8 cellular contexts compared by ENCODE assay signal in the genomic region with DNA sequence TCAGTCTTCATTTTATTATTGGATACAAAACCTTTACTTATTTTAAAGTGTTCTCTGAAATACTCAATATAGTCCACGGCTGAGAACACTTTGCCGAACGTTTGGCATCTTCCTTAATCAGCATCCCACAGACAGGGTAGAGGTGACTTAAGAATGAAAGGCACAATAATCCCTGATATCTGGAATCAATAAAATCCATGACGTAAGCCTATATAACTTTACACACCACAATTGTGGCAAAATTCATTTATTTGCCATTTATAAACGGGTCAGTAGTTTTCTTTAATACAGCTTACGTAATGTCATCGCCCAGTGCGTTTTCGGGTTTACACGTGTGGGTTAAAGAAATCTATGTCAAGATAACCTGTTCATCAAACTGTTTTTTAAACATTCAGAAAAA. TPM values are rescaled to one million over a fixed set of nuclear protein-coding genes. Genes with fewer than 3 reads are reported as not detected.
DNase-seq lines count a peak whose midpoint lies in the region; TF ChIP-seq lines count a peak whose summit lies in the region.

No MANE protein-coding gene starts in this region.

- H3K27ac ChIP-seq in OCI-LY1 (ENCODE audit: low read depth, low read length, poor library complexity, severe bottlenecking) (no peak overlapping the region), endodermal cell (ENCODE audit: low read depth, low read length) (no peak overlapping the region), prostate gland (peak overlapping the region in 1 of 2 donors; percentile 75)

- H3K9ac ChIP-seq in OCI-LY1 (ENCODE audit: low read length) (no peak overlapping the region), endodermal cell (ENCODE audit: extremely low read depth, low read length, poor library complexity, severe bottlenecking) (no peak overlapping the region)

- H2AFZ ChIP-seq in OCI-LY1 (ENCODE audit: low read length): no peak overlapping the region

- peak overlapping the region; percentile 53 for H3K4me3 Mint-ChIP-seq in endodermal cell

- 76 to 82% methylated on average over 10 of the region's 10 CpGs for WGBS in endodermal cell (ENCODE audit: insufficient coverage in 1 of 2, insufficient read length in 1 of 2), 2 experiments
- whole genome bisulfite sequencing in prostate gland: 42% methylated on average over 10 of the region's 10 CpGs

- no peaks in the 10 kb centered on the region for H3K9me2 ChIP-seq in OCI-LY1 (ENCODE audit: low read depth, low read length)

- H3F3A ChIP-seq in OCI-LY1 (ENCODE audit: insufficient read depth, low read length): no peaks in the 10 kb centered on the region

- no peak overlapping the region for H3K27ac Mint-ChIP-seq in endodermal cell

- H3K9me3 ChIP-seq in OCI-LY1 (ENCODE audit: low read length): no peaks in the 10 kb centered on the region
- no peaks in the 10 kb centered on the region for H3K9me3 ChIP-seq in endodermal cell (ENCODE audit: control insufficient read depth, low read length)
- H3K9me3 ChIP-seq in prostate gland: no peaks in the 10 kb centered on the region

- TF ChIP-seq CTCF in OCI-LY1 (IDR thresholded peaks at IDR 0.05; ENCODE audit: low read length) (no peak), endodermal cell (conservative IDR thresholded peaks at IDR 0.05) (no peak), prostate gland (IDR thresholded peaks at IDR 0.05) (peak in 1 of 4 experiments; percentile 8)

- intact Hi-C loops in prostate gland (cut with DNase I): loop anchor here (5.0 kb wide), 1 partner anchor 122 kb away; a partner anchor contains a TSS

- H3K4me1 ChIP-seq in OCI-LY1 (ENCODE audit: insufficient read depth, low read length, severe bottlenecking) (peaks cover 15% of the 10 kb centered on the region), endodermal cell (ENCODE audit: control insufficient read depth, insufficient read depth, low read length) (no peaks in the 10 kb centered on the region), prostate gland (replicated peaks) (no peaks in the 10 kb centered on the region)

- peak; percentile 62 for DNase-seq in G401 (ENCODE audit: low spot score)
- no peak for DNase-seq in endodermal cell
- no peak for DNase-seq in prostate gland (ENCODE audit: low spot score)
- no peak for DNase-seq in A172 (ENCODE audit: low spot score)
- no peak for DNase-seq in middle frontal gyrus (ENCODE audit: extremely low spot score, low spot score)
- DNase-seq in DMS114 treated with DMSO at 0.1 percent for 48 hours (lab: John Stamatoyannopoulos, UW; ENCODE audit: unreplicated experiment): no peak
- DNase-seq in activated CD4-positive, CD25-positive, alpha-beta regulatory T cell (lab: John Stamatoyannopoulos, UW): no peak

- no peaks in the 10 kb centered on the region for H3K79me2 ChIP-seq in OCI-LY1 (ENCODE audit: insufficient read depth, low read length)

- no peaks in the 10 kb centered on the region for H4K20me1 ChIP-seq in OCI-LY1 (ENCODE audit: insufficient read depth, low read length)

- H3K9me3 Mint-ChIP-seq in endodermal cell: no peaks in the 10 kb centered on the region

- H3K4me2 ChIP-seq in OCI-LY1 (ENCODE audit: low read length): peak overlapping the region; percentile 64; the same call in 1 of the 2 replicates

- H3K4me3 ChIP-seq in OCI-LY1 (ENCODE audit: low read depth, low read length, poor library complexity, severe bottlenecking): no peak overlapping the region
- H3K4me3 ChIP-seq in endodermal cell (ENCODE audit: low read length): peak overlapping the region; percentile 85
- H3K4me3 ChIP-seq in prostate gland: peak overlapping the region; percentile 71 to 87

- H3K36me3 ChIP-seq in OCI-LY1 (ENCODE audit: insufficient read depth, low read length): no peaks in the 10 kb centered on the region; the same call in 1 of the 2 replicates
- no peaks in the 10 kb centered on the region for H3K36me3 ChIP-seq in endodermal cell (ENCODE audit: control insufficient read depth, insufficient read depth, low read length)
- H3K36me3 ChIP-seq in prostate gland: no peaks in the 10 kb centered on the region

- H3K27me3 Mint-ChIP-seq in endodermal cell (ENCODE audit: insufficient read depth): peaks cover 59% of the 10 kb centered on the region

- H3K36me3 Mint-ChIP-seq in endodermal cell (ENCODE audit: low read depth): no peaks in the 10 kb centered on the region

- H3K27me3 ChIP-seq in OCI-LY1 (ENCODE audit: insufficient read depth, low read length): peaks cover 12% of the 10 kb centered on the region
- H3K27me3 ChIP-seq in endodermal cell (ENCODE audit: control insufficient read depth, insufficient read depth, low read length, poor library complexity, severe bottlenecking): peaks cover 59% of the 10 kb centered on the region
- no peaks in the 10 kb centered on the region for H3K27me3 ChIP-seq in prostate gland (replicated peaks; ENCODE audit: insufficient read depth)

- H3K4me1 Mint-ChIP-seq in endodermal cell: peaks cover 4% of the 10 kb centered on the region

- in situ Hi-C loops in G401 (cut with HindIII; ENCODE audit: low sequenced_read_pairs): no loop called here

- TF ChIP-seq POLR2A in prostate gland (IDR thresholded peaks at IDR 0.05): no peak

RNA-seq across cellular contexts. Expression of a gene that starts 1.3 kb away (rescaled TPM):
- total RNA-seq in G401 (2014; rRNA removed; shearing (Covaris generic)): 3.0 and 4.4 TPM in 2 replicates
- 10 to 100 TPM in 1 of 2 donors, 1 to 10 TPM in 1; 8.2 to 11.1 TPM for total RNA-seq in endodermal cell
- 6.7 TPM for polyA plus RNA-seq in endodermal cell (2013, experiment 1 of 2)
- 6.0 TPM for polyA plus RNA-seq in endodermal cell (2013, experiment 2 of 2)
- 10 to 100 TPM; 14.0 to 20.4 TPM for total RNA-seq in prostate gland
- total RNA-seq in A172 (2014; rRNA removed; shearing (Covaris generic)): 8.0 and 15.5 TPM in 2 replicates
